Comparison of ENCODE assay signal across 1 cellular context in genomic region chr13:91017669-91018053, GRCh38.
TF ChIP-seq lines count a peak whose summit lies in the region.

No MANE protein-coding gene starts in this region.

TF ChIP-seq in GM23338, 12 proteins besides CTCF, POLR2A, EP300 and RAD21 (continued from another document):
- no peak for TF ChIP-seq REST (IDR thresholded peaks at IDR 0.05; ENCODE audit: unreplicated experiment)
